8 cellular contexts compared by ENCODE assay signal in genomic region chr9:79570449-79571308, GRCh38. TPM values are rescaled to one million over a fixed set of nuclear protein-coding genes. Genes with fewer than 3 reads are reported as not detected.
A peak's percentile ranks its signal among the peaks of the same experiment; 100 is the strongest.
DNase-seq lines count a peak whose midpoint lies in the region; ATAC-seq, FAIRE-seq and TF ChIP-seq lines count a peak whose summit lies in the region.

No MANE protein-coding gene starts in this region.

- peak overlapping the region; percentile 86 for H3K4ac ChIP-seq in IMR-90 (ENCODE audit: low read depth, low read length)
- peak overlapping the region; percentile 34 for H3K4ac ChIP-seq in H1 (replicated peaks; ENCODE audit: insufficient read length, low read depth, low read length)

- H3K56ac ChIP-seq in IMR-90 (ENCODE audit: extremely low read depth, insufficient read depth, low read length), result peak overlapping the region; percentile 64
- H3K56ac ChIP-seq in H1 (replicated peaks; ENCODE audit: insufficient read length, low read depth, low read length), result peak overlapping the region; percentile 42

- H3K9ac ChIP-seq in IMR-90 (ENCODE audit: low read depth, low read length) (peak overlapping the region; percentile 66), H1 (replicated peaks in 1 of 4; ENCODE audit: extremely low read depth in 1 of 4, low read depth in 3 of 4, low read length in 3 of 4) (peak overlapping the region; percentile 77 to 91 (median 83)), subcutaneous abdominal adipose tissue (ENCODE audit: low read length in 5 of 5) (peak overlapping the region in 4 of 5 donors; percentile 8 to 74 (median 42))

- H3K23ac ChIP-seq in IMR-90 (ENCODE audit: low read depth, low read length) (peak overlapping the region; percentile 86), H1 (ENCODE audit: insufficient read length) (peak overlapping the region; percentile 19)

- H3K4me3 Mint-ChIP-seq in activated CD4-positive, alpha-beta memory T cell treated with anti-CD3 and anti-CD28 coated beads for 36 hours, result no peak overlapping the region

- peaks cover 23% of the 10 kb centered on the region for H3K4me1 Mint-ChIP-seq in activated CD4-positive, alpha-beta memory T cell treated with anti-CD3 and anti-CD28 coated beads for 36 hours (ENCODE audit: low read depth)

- peak overlapping the region; percentile 71 for H3K4me2 ChIP-seq in IMR-90 (ENCODE audit: low read depth, low read length)
- H3K4me2 ChIP-seq in H1 (ENCODE audit: insufficient read depth in 1 of 2, low read depth in 2 of 2, low read length in 2 of 2), result peak overlapping the region; percentile 86 to 88

- H2BK12ac ChIP-seq in H1 (ENCODE audit: low read depth, low read length), result peak overlapping the region; percentile 77; the same call in 1 of the 2 replicates

- intact Hi-C loops in IMR-90 (cut with micrococcal nuclease), result loop anchor here (1.0 to 10.0 kb wide), 13 partner anchors 93 to 1206 kb away; no protein-coding TSS in a partner anchor
- intact Hi-C loops in activated CD4-positive, alpha-beta memory T cell treated with anti-CD3 and anti-CD28 coated beads for 36 hours (cut with micrococcal nuclease), result loop anchor here (1.0 to 5.0 kb wide), 6 partner anchors 14 to 242 kb away; no protein-coding TSS in a partner anchor

- H2BK20ac ChIP-seq in IMR-90 (ENCODE audit: low read depth, low read length) (no peak overlapping the region), H1 (ENCODE audit: low read length) (no peak overlapping the region)

- peak overlapping the region; percentile 64 for H2BK120ac ChIP-seq in IMR-90 (ENCODE audit: low read depth, low read length)
- H2BK120ac ChIP-seq in H1 (replicated peaks; ENCODE audit: low read depth, low read length), result no peak overlapping the region

- H4K91ac ChIP-seq in IMR-90 (ENCODE audit: insufficient read depth, low read depth, low read length), result peak overlapping the region; percentile 75
- peak overlapping the region; percentile 91 for H4K91ac ChIP-seq in H1 (replicated peaks; ENCODE audit: insufficient read length, low read length)

- H3K9me3 Mint-ChIP-seq in activated CD4-positive, alpha-beta memory T cell treated with anti-CD3 and anti-CD28 coated beads for 36 hours, result no peaks in the 10 kb centered on the region

- peak overlapping the region; percentile 1 to 65; a peak in 3 of 4 replicates for H4K8ac ChIP-seq in IMR-90 (ENCODE audit: low read depth in 2 of 2, low read length in 2 of 2)
- H4K8ac ChIP-seq in H1 (ENCODE audit: extremely low read depth, insufficient read depth, low read length), result peak overlapping the region; percentile 98

- no TSS peak for BruUV-seq in IMR-90 (replicated peaks; lab: Mats Ljungman, UMichigan)

- peak overlapping the region; percentile 6; the same call in 1 of the 2 replicates for H4K5ac ChIP-seq in IMR-90 (ENCODE audit: low read depth, low read length)
- H4K5ac ChIP-seq in H1 (ENCODE audit: insufficient read length, low read depth, low read length), result peak overlapping the region; percentile 85

- no peaks in the 10 kb centered on the region for H3K36me3 ChIP-seq in IMR-90 (ENCODE audit: control insufficient read depth, insufficient read depth, low read length)
- peaks cover 0 to 4% (median 0%) of the 10 kb centered on the region in 4 experiments; a peak in 1 of 8 replicates for H3K36me3 ChIP-seq in H1 (ENCODE audit: control insufficient read depth in 2 of 4, insufficient read depth in 4 of 4, low read length in 3 of 4)
- H3K36me3 ChIP-seq in subcutaneous abdominal adipose tissue (ENCODE audit: control insufficient read depth in 5 of 5, insufficient read depth in 5 of 5, low read length in 5 of 5), result no peaks in the 10 kb centered on the region

- H3K4me3 ChIP-seq in IMR-90 (ENCODE audit: insufficient read depth, low read depth, low read length) (peak overlapping the region; percentile 58), H1 (ENCODE audit: extremely low read depth in 1 of 4, insufficient read depth in 2 of 4, low read depth in 3 of 4, low read length in 4 of 4) (peak overlapping the region; percentile 71 to 93 (median 81)), subcutaneous abdominal adipose tissue (ENCODE audit: low read depth in 1 of 5, low read length in 5 of 5) (peak overlapping the region; percentile 72 to 84 (median 79))

- H3K9me3 ChIP-seq in IMR-90 (ENCODE audit: control insufficient read depth, insufficient read depth, low read length) (no peaks in the 10 kb centered on the region), H1 (ENCODE audit: insufficient read depth in 2 of 2, low read depth in 1 of 2, low read length in 1 of 2) (no peaks in the 10 kb centered on the region), subcutaneous abdominal adipose tissue (ENCODE audit: control insufficient read depth in 5 of 5, low read length in 5 of 5) (peaks cover 0 to 3% (median 0%) of the 10 kb centered on the region in 5 donors)

- H2BK15ac ChIP-seq in IMR-90 (ENCODE audit: low read depth, low read length) (no peak overlapping the region), H1 (ENCODE audit: low read length) (no peak overlapping the region)

- DNase-seq in D341Med (ENCODE audit: low spot score) (peak; percentile 52), IMR-90 (peak; percentile 63), H1 (ENCODE audit: low read depth in 1 of 2, low spot score in 2 of 2) (peak; percentile 57 to 80), midbrain (lab: John Stamatoyannopoulos, UW) (peak; percentile 78), NCI-H526 treated with DMSO at 0.1 percent for 48 hours (lab: John Stamatoyannopoulos, UW) (no peak)
- peak; percentile 65 for DNase-seq in activated CD4-positive, alpha-beta memory T cell treated with anti-CD3 and anti-CD28 coated beads for 36 hours

- POLR2A ChIA-PET in IMR-90 (lab: Charles Lee; ENCODE audit: unreplicated experiment), result interaction anchor here (0.6 to 0.8 kb wide), 3 partner anchors 41 to 442 kb away, joined by 4 to 27 read pairs (median 17); no protein-coding TSS in a partner anchor
- POLR2A ChIA-PET in activated CD4-positive, alpha-beta memory T cell treated with anti-CD3 and anti-CD28 coated beads for 36 hours (lab: Charles Lee), result interaction anchor here (1.2 to 1.9 kb wide), 3 partner anchors 53 to 1335 kb away, joined by 4 to 12 read pairs (median 6); partner anchors contain the start of gene CEP78
- POLR2A ChIA-PET in H1 (lab: Charles Lee; ENCODE audit: partially characterized antibody), result interaction anchor here (0.7 to 2.6 kb wide), 31 partner anchors 10 to 491 kb away, joined by 3 to 36 read pairs (median 4); no protein-coding TSS in a partner anchor

- peak overlapping the region; percentile 52 for H2BK5ac ChIP-seq in IMR-90 (ENCODE audit: low read depth, low read length, poor library complexity, severe bottlenecking)
- peak overlapping the region; percentile 95 for H2BK5ac ChIP-seq in H1 (ENCODE audit: low read depth, low read length)

- H2AK5ac ChIP-seq in IMR-90 (ENCODE audit: low read depth, low read length), result no peak overlapping the region
- H2AK5ac ChIP-seq in H1 (ENCODE audit: low read depth, low read length), result no peak overlapping the region

- in situ Hi-C loops in IMR-90 (cut with MboI; ENCODE audit: low sequenced_read_pairs), result loop anchor here (10.0 to 25.0 kb wide), 3 partner anchors 376 to 983 kb away; no protein-coding TSS in a partner anchor

- FAIRE-seq in H1 (lab: Jason Lieb, UNC), result no peak

- dilution Hi-C loops in IMR-90 (cut with HindIII; ENCODE audit: low sequenced_read_pairs, unreplicated experiment), result no loop called here

- H2AFZ ChIP-seq in IMR-90 (replicated peaks; ENCODE audit: low read length, poor library complexity), result peak overlapping the region; percentile 87
- H2AFZ ChIP-seq in H1 (ENCODE audit: low read length), result no peak overlapping the region; the same call in 1 of the 2 replicates

- H3K79me1 ChIP-seq in IMR-90 (ENCODE audit: low read depth in 1 of 2, low read length in 2 of 2) (peaks cover 10 to 16% of the 10 kb centered on the region in 2 experiments; a peak in 3 of 4 replicates), H1 (ENCODE audit: low read depth, low read length) (no peaks in the 10 kb centered on the region)

- TF ChIP-seq EP300 in H1 (IDR thresholded peaks at IDR 0.05; ENCODE audit: borderline replicate concordance in 1 of 2, low read depth in 2 of 2, low read length in 2 of 2), result peak in 1 of 2 experiments; percentile 46; a peak in 1 of 3 replicates

- H3K36me3 Mint-ChIP-seq in activated CD4-positive, alpha-beta memory T cell treated with anti-CD3 and anti-CD28 coated beads for 36 hours, result peaks cover 4% of the 10 kb centered on the region

- H3K4me1 ChIP-seq in IMR-90 (ENCODE audit: control insufficient read depth, insufficient read depth, low read length), result peaks cover 2% of the 10 kb centered on the region; the same call in 1 of the 2 replicates
- H3K4me1 ChIP-seq in H1 (replicated peaks in 1 of 4; ENCODE audit: control insufficient read depth in 3 of 4, insufficient read depth in 4 of 4, low read length in 3 of 4), result peaks cover 0 to 8% (median 3%) of the 10 kb centered on the region in 4 experiments; a peak in 2 of 7 replicates
- H3K4me1 ChIP-seq in subcutaneous abdominal adipose tissue (ENCODE audit: control insufficient read depth in 5 of 5, insufficient read depth in 5 of 5, low read length in 5 of 5), result peaks cover 0 to 33% (median 21%) of the 10 kb centered on the region in 5 donors

- peak overlapping the region; percentile 43 for H3K14ac ChIP-seq in IMR-90 (replicated peaks; ENCODE audit: low read depth, low read length)
- H3K14ac ChIP-seq in H1 (ENCODE audit: insufficient read length), result no peak overlapping the region

- TF ChIP-seq CTCF in IMR-90 (conservative IDR thresholded peaks at IDR 0.05; ENCODE audit: low read depth, low read length) (no peak), H1 (IDR thresholded peaks at IDR 0.05; ENCODE audit: control extremely low read depth in 1 of 3, insufficient read depth in 1 of 3, low read depth in 1 of 3, low read length in 3 of 3) (no peak)

- peak; percentile 5 for ATAC-seq in IMR-90 (ENCODE audit: low read depth)
- no peak for ATAC-seq in GM18858 (IDR thresholded peaks at IDR 0.05; ENCODE audit: unreplicated experiment)

- TF ChIP-seq RAD21 in IMR-90 (IDR thresholded peaks at IDR 0.05; ENCODE audit: low read length) (peak; percentile 4), H1 (IDR thresholded peaks at IDR 0.05 in 1 of 2, conservative IDR thresholded peaks at IDR 0.05 in 1 of 2; ENCODE audit: low read depth in 2 of 2, low read length in 2 of 2) (no peak)

- CTCF ChIA-PET in IMR-90 (lab: Yijun Ruan, JAX), result interaction anchor here (1.0 kb wide), 1 partner anchor 315 kb away, joined by 3 read pairs; no protein-coding TSS in a partner anchor
- CTCF ChIA-PET in activated CD4-positive, alpha-beta memory T cell treated with anti-CD3 and anti-CD28 coated beads for 36 hours (lab: Charles Lee), result interaction anchor here (1.0 to 1.6 kb wide), 3 partner anchors 8 to 187 kb away, joined by 4 read pairs; no protein-coding TSS in a partner anchor
- CTCF ChIA-PET in H1 (lab: Charles Lee; ENCODE audit: partially characterized antibody), result interaction anchor here (0.9 to 1.7 kb wide), 6 partner anchors 14 to 413 kb away, joined by 3 to 5 read pairs (median 4); no protein-coding TSS in a partner anchor

- H2AK9ac ChIP-seq in IMR-90 (replicated peaks; ENCODE audit: low read depth, low read length, poor library complexity), result peak overlapping the region; percentile 7

- peaks cover 8% of the 10 kb centered on the region for H3K23me2 ChIP-seq in H1 (ENCODE audit: low read depth, low read length)

- H3K27me3 ChIP-seq in IMR-90 (ENCODE audit: control insufficient read depth, insufficient read depth, low read length) (no peaks in the 10 kb centered on the region), H1 (replicated peaks in 1 of 4; ENCODE audit: control insufficient read depth in 3 of 4, extremely low read depth in 1 of 4, insufficient read depth in 3 of 4, low read length in 3 of 4) (no peaks in the 10 kb centered on the region), subcutaneous abdominal adipose tissue (ENCODE audit: control insufficient read depth in 5 of 5, insufficient read depth in 4 of 5, low read length in 5 of 5) (peaks cover 3 to 12% (median 10%) of the 10 kb centered on the region in 5 donors)

- no peaks in the 10 kb centered on the region for H4K20me1 ChIP-seq in IMR-90 (ENCODE audit: insufficient read depth, low read length)
- H4K20me1 ChIP-seq in H1 (replicated peaks in 1 of 2; ENCODE audit: control insufficient read depth in 1 of 2, insufficient read depth in 2 of 2, low read length in 2 of 2), result no peaks in the 10 kb centered on the region

- 2% methylated on average over 24 of the region's 69 CpGs; no CpG with 5 or more reads in 1 of the 2 experiments for WGBS in IMR-90 (ENCODE audit: extremely low coverage in 2 of 2, insufficient read length in 1 of 2), 2 experiments
- WGBS in H1 (ENCODE audit: extremely low coverage in 1 of 2, insufficient coverage in 1 of 2, insufficient read length in 1 of 2, insufficient replicate concordance in 2 of 2, low coverage in 1 of 2, low lambda C conversion rate in 2 of 2, missing lambda C conversion rate in 1 of 2), 2 experiments, result 3% methylated on average over 23 of the region's 69 CpGs; no CpG with 5 or more reads in 1 of the 2 experiments

- no peak for TF ChIP-seq POLR2A in IMR-90 (IDR thresholded peaks at IDR 0.05; ENCODE audit: low read depth, low read length)
- TF ChIP-seq POLR2A in H1 (IDR thresholded peaks at IDR 0.05; ENCODE audit: control extremely low read depth in 1 of 2, low read depth in 2 of 2, low read length in 2 of 2), result peak; percentile 44 to 62

- H3K27me3 Mint-ChIP-seq in activated CD4-positive, alpha-beta memory T cell treated with anti-CD3 and anti-CD28 coated beads for 36 hours, result peaks cover 6% of the 10 kb centered on the region

- H3K9me1 ChIP-seq in IMR-90 (ENCODE audit: insufficient read depth, low read length), result peaks cover 3% of the 10 kb centered on the region; the same call in 1 of the 2 replicates

- peak overlapping the region; percentile 77 for H3K27ac ChIP-seq in IMR-90 (ENCODE audit: insufficient read depth, low read length)
- peak overlapping the region; percentile 92 for H3K27ac ChIP-seq in H1 (ENCODE audit: low read depth, low read length)
- no peak overlapping the region for H3K27ac ChIP-seq in subcutaneous abdominal adipose tissue (ENCODE audit: low read depth, low read length)

- peak overlapping the region; percentile 69 for H3K27ac Mint-ChIP-seq in activated CD4-positive, alpha-beta memory T cell treated with anti-CD3 and anti-CD28 coated beads for 36 hours

- H3K18ac ChIP-seq in IMR-90 (ENCODE audit: low read depth, low read length) (peak overlapping the region; percentile 28; the same call in 1 of the 2 replicates), H1 (ENCODE audit: extremely low read depth, low read length) (peak overlapping the region; percentile 99)

- peaks cover 0 to 24% of the 10 kb centered on the region in 2 experiments; a peak in 2 of 4 replicates for H3K79me2 ChIP-seq in H1 (ENCODE audit: control insufficient read depth in 1 of 2, insufficient read depth in 2 of 2, low read length in 2 of 2)

RNA-seq across cellular contexts. Expression of gene TLE4, which starts 1.1 kb away (rescaled TPM):
- total RNA-seq in IMR-90 (2012; rRNA removed), result 76.9 and 78.1 TPM in 2 replicates
- polyA plus RNA-seq in IMR-90 (2012; rRNA removed) (68.0 and 69.3 TPM in 2 replicates), H1 (2011; rRNA removed) (32.4 and 37.2 TPM in 2 replicates)
- 39.6 and 53.9 TPM in 2 replicates for polyA plus RNA-seq in IMR-90 (2012; cell fraction: cytosol; rRNA removed)
- polyA plus RNA-seq in IMR-90 (2012; cell fraction: nucleus; rRNA removed; ENCODE audit: low replicate concordance), result 105 and 128 TPM in 2 replicates
- total RNA-seq in activated CD4-positive, alpha-beta memory T cell treated with anti-CD3 and anti-CD28 coated beads for 36 hours, result 10 to 100 TPM; 14.3 to 15.3 TPM
- 36.9 and 39.2 TPM in 2 replicates for total RNA-seq in H1 (2021; fragmentation: NEBNext Ultra II Directional; extraction: Animal tissue kit (Norgen Biotek cat#: 25700))
- 32.6 TPM for polyA plus RNA-seq in H1 (2011; cell fraction: cytosol; rRNA removed)
- polyA plus RNA-seq in H1 (2011; cell fraction: nucleus; rRNA removed), result 50.9 TPM
- 26.7 to 31.6 TPM (median 27.9 TPM) in 4 replicates for polyA plus RNA-seq in H1 (2012, experiment 1 of 2)
- polyA plus RNA-seq in H1 (2012, experiment 2 of 2), result 7.9 TPM
- 22.4 TPM for polyA plus RNA-seq in H1 (2013, experiment 1 of 2)
- 23.5 TPM for polyA plus RNA-seq in H1 (2013, experiment 2 of 2)
- 75.3 and 97.5 TPM in 2 replicates for polyA minus RNA-seq in H1 (2011; rRNA and poly(A)+ RNA removed)
- polyA minus RNA-seq in H1 (2011; cell fraction: cytosol; rRNA and poly(A)+ RNA removed), result 50.1 TPM
- polyA minus RNA-seq in H1 (2011; cell fraction: nucleus; rRNA and poly(A)+ RNA removed), result 129 TPM
